ENCODE assay signal across 7 cellular contexts in genomic region chr2:130370490-130370889, GRCh38. TPM values are rescaled to one million over a fixed set of nuclear protein-coding genes. Genes with fewer than 3 reads are reported as not detected.
DNase-seq lines count a peak whose midpoint lies in the region; ATAC-seq and TF ChIP-seq lines count a peak whose summit lies in the region.

No MANE protein-coding gene starts in this region.

- ATAC-seq in GM23338 = no peak

- TF ChIP-seq CTCF in GM23338 (conservative IDR thresholded peaks at IDR 0.05; ENCODE audit: low read depth in 2 of 2) (no peak), brain (conservative IDR thresholded peaks at IDR 0.05) (no peak), mammary epithelial cell (conservative IDR thresholded peaks at IDR 0.05 in 1 of 2, IDR thresholded peaks at IDR 0.05 in 1 of 2; ENCODE audit: extremely low read depth in 1 of 2, insufficient read depth in 1 of 2, low read depth in 1 of 2, low read length in 2 of 2) (no peak)

- CTCF ChIA-PET in mammary epithelial cell (lab: Charles Lee; ENCODE audit: low non-redundant PET) = no interaction called here

- H3K4me3 Mint-ChIP-seq in GM23338 (peak overlapping the region; percentile 92; the same call in 1 of the 3 replicates), brain (peak overlapping the region; percentile 67 to 96 (median 90))
- H3K4me3 Mint-ChIP-seq in T-helper 2 cell treated with Interferon-gamma antibody and Interleukin-4, amounts not matched to agents 5 μg/mL and 100 μg/mL, for 36 hours = peak overlapping the region; percentile 89

- H3K4me3 ChIP-seq in GM23338 (no peak overlapping the region), mammary epithelial cell (replicated peaks in 1 of 3; ENCODE audit: insufficient read depth in 1 of 3, low read depth in 2 of 3, low read length in 3 of 3) (no peak overlapping the region)

- H3K79me2 ChIP-seq in GM23338 (replicated peaks; ENCODE audit: insufficient read depth) (no peaks in the 10 kb centered on the region), mammary epithelial cell (ENCODE audit: insufficient read depth, low read length) (peaks cover 35% of the 10 kb centered on the region)

- no peak overlapping the region for H3K9ac ChIP-seq in mammary epithelial cell (ENCODE audit: insufficient read depth, low read length)

- H4K20me1 ChIP-seq in GM23338 (replicated peaks; ENCODE audit: insufficient read depth) (no peaks in the 10 kb centered on the region), mammary epithelial cell (ENCODE audit: insufficient read depth, low read length) (no peaks in the 10 kb centered on the region)

- no peak overlapping the region for H3K4me2 ChIP-seq in GM23338
- H3K4me2 ChIP-seq in mammary epithelial cell (ENCODE audit: insufficient read depth, low read depth, low read length) = no peak overlapping the region

- H3K4me1 Mint-ChIP-seq in GM23338 = peaks cover 26% of the 10 kb centered on the region
- H3K4me1 Mint-ChIP-seq in T-helper 2 cell treated with Interferon-gamma antibody and Interleukin-4, amounts not matched to agents 5 μg/mL and 100 μg/mL, for 36 hours (ENCODE audit: low read depth) = peaks cover 44% of the 10 kb centered on the region
- H3K4me1 Mint-ChIP-seq in brain = peaks cover 32% of the 10 kb centered on the region

- H3K27me3 ChIP-seq in GM23338 (ENCODE audit: insufficient read depth) = no peaks in the 10 kb centered on the region
- H3K27me3 ChIP-seq in mammary epithelial cell (ENCODE audit: insufficient read depth, low read length) = no peaks in the 10 kb centered on the region

- H3K9me3 Mint-ChIP-seq in GM23338 (no peaks in the 10 kb centered on the region; the same call in 2 of the 3 replicates), brain (peaks cover 0 to 3% (median 0%) of the 10 kb centered on the region in 5 experiments)
- H3K9me3 Mint-ChIP-seq in T-helper 2 cell treated with Interferon-gamma antibody and Interleukin-4, amounts not matched to agents 5 μg/mL and 100 μg/mL, for 36 hours = no peaks in the 10 kb centered on the region

- in situ Hi-C loops in mammary epithelial cell (cut with MboI; ENCODE audit: low sequenced_read_pairs in 2 of 2) = loop anchor here in 1 of 2 donors (25.0 kb wide), 1 partner anchor 367 kb away; the partner anchor contains the start of gene GPR148

- 91% methylated on average over 7 of the region's 9 CpGs for WGBS in mammary epithelial cell (ENCODE audit: low coverage, missing lambda C conversion rate)

- dilution Hi-C loops in mammary epithelial cell (cut with HindIII; ENCODE audit: low sequenced_read_pairs) = no loop called here

- H3K27me3 Mint-ChIP-seq in GM23338 (ENCODE audit: insufficient read depth, low read depth, poor library complexity) = peaks cover 18% of the 10 kb centered on the region
- H3K27me3 Mint-ChIP-seq in T-helper 2 cell treated with Interferon-gamma antibody and Interleukin-4, amounts not matched to agents 5 μg/mL and 100 μg/mL, for 36 hours (ENCODE audit: low read depth) = peaks cover 6% of the 10 kb centered on the region
- H3K27me3 Mint-ChIP-seq in brain = peaks cover 3% of the 10 kb centered on the region

- DNase-seq in GM23338 (ENCODE audit: low spot score) (no peak), nucleus accumbens (lab: John Stamatoyannopoulos, UW) (no peak), mammary epithelial cell (no peak), COR-L47 (lab: John Stamatoyannopoulos, UW) (no peak)
- DNase-seq in T-helper 2 cell treated with Interferon-gamma antibody and Interleukin-4, amounts not matched to agents 5 μg/mL and 100 μg/mL, for 36 hours (ENCODE audit: low spot score) = peak; percentile 23
- DNase-seq in stimulated activated CD8-positive, alpha-beta memory T cell treated with anti-CD3 and anti-CD28 coated beads, Interleukin-12 subunit alpha, Interleukin-12 subunit beta, amount 100 ng/mL, for 4 hours (ENCODE audit: low read depth) = peak; percentile 10

- H3K27ac Mint-ChIP-seq in GM23338 (no peak overlapping the region), brain (peak overlapping the region in 2 of 5 experiments; percentile 33 to 34)
- peak overlapping the region; percentile 93 for H3K27ac Mint-ChIP-seq in T-helper 2 cell treated with Interferon-gamma antibody and Interleukin-4, amounts not matched to agents 5 μg/mL and 100 μg/mL, for 36 hours

- H3F3A ChIP-seq in GM23338 (replicated peaks; ENCODE audit: low read depth) = no peaks in the 10 kb centered on the region

- intact Hi-C loops in mammary epithelial cell (cut with micrococcal nuclease) = no loop called here

- H3K4me1 ChIP-seq in GM23338 (ENCODE audit: insufficient read depth) (peaks cover 27% of the 10 kb centered on the region), mammary epithelial cell (ENCODE audit: insufficient read depth, low read length) (peaks cover 21% of the 10 kb centered on the region)

- no peak overlapping the region for H3K27ac ChIP-seq in GM23338 (ENCODE audit: low read depth)
- no peak overlapping the region for H3K27ac ChIP-seq in mammary epithelial cell (ENCODE audit: insufficient read depth, low read depth, low read length)

- H3K36me3 Mint-ChIP-seq in GM23338 (ENCODE audit: low read depth) (peaks cover 11% of the 10 kb centered on the region), brain (peaks cover 10% of the 10 kb centered on the region)
- H3K36me3 Mint-ChIP-seq in T-helper 2 cell treated with Interferon-gamma antibody and Interleukin-4, amounts not matched to agents 5 μg/mL and 100 μg/mL, for 36 hours (ENCODE audit: low read depth) = peaks cover 36% of the 10 kb centered on the region

- BruUV-seq in mammary epithelial cell (replicated peaks; lab: Mats Ljungman, UMichigan) = no TSS peak

- H3K36me3 ChIP-seq in GM23338 (ENCODE audit: insufficient read depth) = no peaks in the 10 kb centered on the region
- peaks cover under 1% of the 10 kb centered on the region for H3K36me3 ChIP-seq in mammary epithelial cell (ENCODE audit: insufficient read depth, low read length)

- H2AFZ ChIP-seq in GM23338 = no peak overlapping the region
- H2AFZ ChIP-seq in mammary epithelial cell (ENCODE audit: low read depth, low read length) = no peak overlapping the region

- no peaks in the 10 kb centered on the region for H3K9me3 ChIP-seq in mammary epithelial cell (replicated peaks; ENCODE audit: insufficient read depth, low read length)

- no peaks in the 10 kb centered on the region for H3K9me2 ChIP-seq in GM23338 (ENCODE audit: insufficient read depth)

TF ChIP-seq in GM23338, 12 proteins besides CTCF, POLR2A, EP300 and RAD21 (continues in another document):
- no peak for TF ChIP-seq ZNF114 (CRISPR knock-in tag; IDR thresholded peaks at IDR 0.05)
- no peak for TF ChIP-seq ETS1 (IDR thresholded peaks at IDR 0.05)
- no peak for TF ChIP-seq STAT1 (IDR thresholded peaks at IDR 0.05; ENCODE audit: unreplicated experiment)
- no peak for TF ChIP-seq POLR2AphosphoS5 (IDR thresholded peaks at IDR 0.05; ENCODE audit: low read depth)
- TF ChIP-seq REST (IDR thresholded peaks at IDR 0.05; ENCODE audit: unreplicated experiment) = no peak
- no peak for TF ChIP-seq CREB1 (CRISPR knock-in tag; IDR thresholded peaks at IDR 0.05; ENCODE audit: low read depth)
- TF ChIP-seq EZH2phosphoT487 (IDR thresholded peaks at IDR 0.05; ENCODE audit: unreplicated experiment) = no peak
- no peak for TF ChIP-seq EZH2 (IDR thresholded peaks at IDR 0.05; ENCODE audit: low read depth, unreplicated experiment)

RNA-seq across cellular contexts. Expression of gene PTPN18, which starts 14.6 kb away (rescaled TPM):
- total RNA-seq in GM23338 (2014; rRNA removed; shearing (Covaris generic)) = 9.8 and 10.9 TPM in 2 replicates
- 8.7 and 10.1 TPM in 2 replicates for polyA plus RNA-seq in GM23338 (2016; fragmentation: Nextera tagmentation; extraction: Ambion mirVana)
- 55.9 TPM for polyA plus RNA-seq in brain (ENCODE audit: insufficient read depth, low read depth, low replicate concordance)
- 10 to 100 TPM; 18.8 to 39.5 TPM for total RNA-seq in mammary epithelial cell
- 33.0 TPM for polyA plus RNA-seq in mammary epithelial cell
- 30.3 TPM for polyA minus RNA-seq in mammary epithelial cell

RNA-seq across cellular contexts. Expression of gene IMP4, which starts 27.8 kb away (rescaled TPM):
- 113 and 147 TPM in 2 replicates for total RNA-seq in GM23338 (2014; rRNA removed; shearing (Covaris generic))
- 87.8 and 88.6 TPM in 2 replicates for polyA plus RNA-seq in GM23338 (2016; fragmentation: Nextera tagmentation; extraction: Ambion mirVana)
- polyA plus RNA-seq in brain (ENCODE audit: insufficient read depth, low read depth, low replicate concordance) = 63.0 TPM
- 10 to 100 TPM; 81.6 to 83.9 TPM for total RNA-seq in mammary epithelial cell
- 136 TPM for polyA plus RNA-seq in mammary epithelial cell
- 64.2 TPM for polyA minus RNA-seq in mammary epithelial cell

Comparison
In these comparisons a context has a peak if more than half of its experiments do, and no peak if none do; other contexts are left out.
1. DNase-seq: peak in T-helper 2 cell treated with Interferon-gamma antibody and Interleukin-4, amounts not matched to agents 5 μg/mL and 100 μg/mL, for 36 hours (single experiment) and stimulated activated CD8-positive, alpha-beta memory T cell treated with anti-CD3 and anti-CD28 coated beads, Interleukin-12 subunit alpha, Interleukin-12 subunit beta, amount 100 ng/mL, for 4 hours (single experiment); none in GM23338 (single experiment), nucleus accumbens (0 of 56), mammary epithelial cell (single experiment) and COR-L47 (single experiment).
2. Peak in every context shown above with its lines, with median percentiles within 50 percentile points of each other: H3K4me3 Mint-ChIP-seq.